In the genomic region with DNA sequence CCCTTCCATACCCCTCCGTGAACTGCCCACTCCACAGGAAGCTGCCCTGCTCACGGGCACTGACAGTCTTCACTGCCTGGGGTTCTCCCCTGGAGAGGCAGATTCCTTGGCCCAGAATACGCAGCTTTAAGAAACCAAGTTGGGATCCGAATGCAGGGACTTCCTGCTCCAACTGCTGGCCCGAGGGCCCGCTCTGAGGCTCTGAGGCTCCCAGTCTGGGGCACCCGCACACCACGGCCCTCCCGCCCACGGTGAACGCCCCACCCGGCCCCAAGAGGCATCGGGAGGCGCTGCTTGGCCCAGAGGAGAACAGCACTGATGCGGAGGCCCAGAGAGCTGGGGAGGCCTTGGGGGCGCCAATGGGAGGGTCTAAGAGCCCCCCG, we compare ENCODE assay signal across 13 cellular contexts. TPM values are rescaled to one million over a fixed set of nuclear protein-coding genes. Genes with fewer than 3 reads are reported as not detected.
DNase-seq lines count a peak whose midpoint lies in the region; ATAC-seq, FAIRE-seq and TF ChIP-seq lines count a peak whose summit lies in the region.
"Had no signal": no experiment of that assay in that cellular context is flagged by ENCODE, and none has a peak within 500 bp of the region (broad histone marks: within the 10 kb centered on the region; RNA-seq: fewer than 3 reads in every experiment).

No MANE protein-coding gene starts in this region.

- H3K36me3 Mint-ChIP-seq in mesothelial cell of epicardium: no peaks in the 10 kb centered on the region
- H3K36me3 Mint-ChIP-seq: activated naive CD8-positive, alpha-beta T cell treated with anti-CD3 and anti-CD28 coated beads, Interleukin-2, amount 10 ng/mL, durations not matched to agents 7 days and 5 days had no signal

- peaks cover 29% of the 10 kb centered on the region for H3K4me1 ChIP-seq in HUES6 (ENCODE audit: control insufficient read depth, insufficient read depth, low read length)
- peaks cover 27% of the 10 kb centered on the region for H3K4me1 ChIP-seq in endothelial cell of umbilical vein (ENCODE audit: control insufficient read depth, extremely low read depth, insufficient read depth, low read length)
- H3K4me1 ChIP-seq in testis: peaks cover 34% of the 10 kb centered on the region

- FAIRE-seq in endothelial cell of umbilical vein (lab: Jason Lieb, UNC): peak; percentile 55

- peaks cover 17% of the 10 kb centered on the region for H3K4me1 Mint-ChIP-seq in mesothelial cell of epicardium

- no peak for TF ChIP-seq POLR2A in endothelial cell of umbilical vein (IDR thresholded peaks at IDR 0.05; ENCODE audit: low read depth, low read length)
- no peak for TF ChIP-seq POLR2A in testis (IDR thresholded peaks at IDR 0.05)

- no peak for TF ChIP-seq CTCF in endothelial cell of umbilical vein (IDR thresholded peaks at IDR 0.05; ENCODE audit: extremely low read depth in 1 of 2, insufficient read depth in 1 of 2, low read depth in 1 of 2, low read length in 2 of 2)
- no peak for TF ChIP-seq CTCF in mesothelial cell of epicardium (IDR thresholded peaks at IDR 0.05; ENCODE audit: unreplicated experiment)
- no peak for TF ChIP-seq CTCF in testis (IDR thresholded peaks at IDR 0.05)

- no peaks in the 10 kb centered on the region for H3K79me2 ChIP-seq in endothelial cell of umbilical vein (ENCODE audit: control insufficient read depth, insufficient read depth, low read length)

- ATAC-seq in HG03442 (IDR thresholded peaks at IDR 0.05; ENCODE audit: unreplicated experiment): no peak
- ATAC-seq in HG03460 (IDR thresholded peaks at IDR 0.05; ENCODE audit: unreplicated experiment): no peak

- no peak overlapping the region for H3K4me3 Mint-ChIP-seq in mesothelial cell of epicardium
- H3K4me3 Mint-ChIP-seq: activated CD4-positive, alpha-beta memory T cell treated with anti-CD3 and anti-CD28 coated beads, Interleukin-2, amount 10 ng/mL, durations not matched to agents 7 days and 5 days; activated naive CD8-positive, alpha-beta T cell treated with anti-CD3 and anti-CD28 coated beads, Interleukin-2, amount 10 ng/mL, durations not matched to agents 7 days and 5 days had no signal

- CTCF ChIA-PET in endothelial cell of umbilical vein (lab: Charles Lee): interaction anchor here (0.8 to 2.9 kb wide), 6 partner anchors 13 to 60 kb away, joined by 3 to 21 read pairs (median 4); no protein-coding TSS in a partner anchor

- intact Hi-C loops in endothelial cell of umbilical vein (cut with micrococcal nuclease): loop anchor here (1.0 kb wide), 2 partner anchors 12 to 20 kb away; no protein-coding TSS in a partner anchor
- intact Hi-C loops in testis (cut with DNase I; ENCODE audit: low total_unique reads): no loop called here

- POLR2A ChIA-PET in endothelial cell of umbilical vein (lab: Charles Lee): interaction anchor here (0.8 kb wide), 1 partner anchor 26 kb away, joined by 4 read pairs; no protein-coding TSS in a partner anchor

- H3K27me3 ChIP-seq in HUES6 (ENCODE audit: control insufficient read depth, insufficient read depth, low read length) (peaks cover 7% of the 10 kb centered on the region), endothelial cell of umbilical vein (ENCODE audit: control insufficient read depth in 2 of 2, insufficient read depth in 2 of 2, low read length in 2 of 2) (no peaks in the 10 kb centered on the region), testis (no peaks in the 10 kb centered on the region)

- no peaks in the 10 kb centered on the region for H4K20me1 ChIP-seq in endothelial cell of umbilical vein (replicated peaks; ENCODE audit: control insufficient read depth, extremely low read depth, insufficient read depth, low read length)

- H3K36me3 ChIP-seq in HUES6 (ENCODE audit: control insufficient read depth, insufficient read depth, low read length): no peaks in the 10 kb centered on the region
- no peaks in the 10 kb centered on the region for H3K36me3 ChIP-seq in endothelial cell of umbilical vein (ENCODE audit: control insufficient read depth in 2 of 2, extremely low read depth in 1 of 2, insufficient read depth in 2 of 2, low read length in 2 of 2)
- H3K36me3 ChIP-seq in testis (ENCODE audit: low read depth, missing control alignments): no peaks in the 10 kb centered on the region
- H3K36me3 ChIP-seq: neutrophil had no signal

- H3K9ac ChIP-seq in HUES6 (ENCODE audit: low read length): no peak overlapping the region
- peak overlapping the region; percentile 73 for H3K9ac ChIP-seq in endothelial cell of umbilical vein (replicated peaks; ENCODE audit: extremely low read depth, insufficient read depth, low read length)

- H3K9me1 ChIP-seq in endothelial cell of umbilical vein (replicated peaks; ENCODE audit: control insufficient read depth, extremely low read depth, insufficient read depth, low read length): no peaks in the 10 kb centered on the region

- H3K27ac ChIP-seq in HUES6 (ENCODE audit: low read depth, low read length): no peak overlapping the region
- H3K27ac ChIP-seq in endothelial cell of umbilical vein (ENCODE audit: insufficient read depth, low read depth, low read length): peak overlapping the region; percentile 82
- H3K27ac ChIP-seq in testis: peak overlapping the region; percentile 68 to 87
- H3K27ac ChIP-seq: neutrophil had no signal

- H3K27ac Mint-ChIP-seq in mesothelial cell of epicardium: peak overlapping the region; percentile 71
- H3K27ac Mint-ChIP-seq: activated CD4-positive, alpha-beta memory T cell treated with anti-CD3 and anti-CD28 coated beads, Interleukin-2, amount 10 ng/mL, durations not matched to agents 7 days and 5 days; activated naive CD8-positive, alpha-beta T cell treated with anti-CD3 and anti-CD28 coated beads, Interleukin-2, amount 10 ng/mL, durations not matched to agents 7 days and 5 days had no signal

- H3K9me3 ChIP-seq in HUES6 (ENCODE audit: control insufficient read depth, insufficient read depth, low read depth, low read length): no peaks in the 10 kb centered on the region; the same call in 1 of the 2 replicates
- H3K9me3 ChIP-seq in endothelial cell of umbilical vein (replicated peaks; ENCODE audit: control insufficient read depth, insufficient read depth, low read length): no peaks in the 10 kb centered on the region
- no peaks in the 10 kb centered on the region for H3K9me3 ChIP-seq in testis
- H3K9me3 ChIP-seq: neutrophil had no signal

- peaks cover 4% of the 10 kb centered on the region for H3K27me3 Mint-ChIP-seq in mesothelial cell of epicardium (ENCODE audit: low read depth)

- 61 to 63% methylated on average over 10 to 17 of the region's 17 CpGs for WGBS in testis, 2 donors

- H3K4me2 ChIP-seq in endothelial cell of umbilical vein (ENCODE audit: insufficient read depth, low read length): no peak overlapping the region

- DNase-seq in endothelial cell of umbilical vein (ENCODE audit: low read depth, low spot score) (no peak), mesothelial cell of epicardium (ENCODE audit: low spot score in 2 of 2, unreplicated experiment in 2 of 2) (peak in 1 of 2 experiments; percentile 30), testis (peak; percentile 38), GM19240 (ENCODE audit: insufficient read length, low spot score) (no peak), OCI-M1 (lab: John Stamatoyannopoulos, UW) (no peak)
- DNase-seq: activated CD4-positive, alpha-beta memory T cell treated with anti-CD3 and anti-CD28 coated beads, Interleukin-2, amount 10 ng/mL, durations not matched to agents 7 days and 5 days; NCI-H1048; NCI-H748 treated with DMSO at 0.1 percent for 48 hours had no signal

- peaks cover 3% of the 10 kb centered on the region for H3K9me3 Mint-ChIP-seq in mesothelial cell of epicardium
- H3K9me3 Mint-ChIP-seq: activated CD4-positive, alpha-beta memory T cell treated with anti-CD3 and anti-CD28 coated beads, Interleukin-2, amount 10 ng/mL, durations not matched to agents 7 days and 5 days; activated naive CD8-positive, alpha-beta T cell treated with anti-CD3 and anti-CD28 coated beads, Interleukin-2, amount 10 ng/mL, durations not matched to agents 7 days and 5 days had no signal

- H3K4me3 ChIP-seq in HUES6 (ENCODE audit: low read depth, low read length) (0 out of 2 replicates have a peak overlapping the region, but pooled peaks have one; percentile 1), endothelial cell of umbilical vein (replicated peaks in 1 of 3; ENCODE audit: insufficient read depth in 1 of 3, low read depth in 1 of 3, low read length in 3 of 3) (no peak overlapping the region), testis (no peak overlapping the region)

- peak overlapping the region; percentile 92 for H2AFZ ChIP-seq in endothelial cell of umbilical vein (ENCODE audit: low read depth, low read length)

- dilution Hi-C loops in endothelial cell of umbilical vein (cut with MboI; ENCODE audit: extremely low pct_ligation_motif_present, low sequenced_read_pairs): no loop called here

- no TSS peak for BruUV-seq in endothelial cell of umbilical vein (replicated peaks; lab: Mats Ljungman, UMichigan)

TF ChIP-seq in endothelial cell of umbilical vein, 7 proteins besides CTCF, POLR2A, EP300 and RAD21:
- TF ChIP-seq FOS (IDR thresholded peaks at IDR 0.05; ENCODE audit: borderline replicate concordance, insufficient read depth, low read length) (no peak), POLR2AphosphoS5 (IDR thresholded peaks at IDR 0.05; ENCODE audit: insufficient read depth, low read depth, low read length) (no peak), MAX (IDR thresholded peaks at IDR 0.05; ENCODE audit: insufficient read depth, insufficient read length) (no peak), EZH2 (IDR thresholded peaks at IDR 0.05; ENCODE audit: borderline replicate concordance, low read depth, low read length, severe bottlenecking) (no peak), JUN (IDR thresholded peaks at IDR 0.05; ENCODE audit: borderline replicate concordance, insufficient read depth, insufficient read length, low read depth) (no peak), MYC (IDR thresholded peaks at IDR 0.05; ENCODE audit: low read depth, low read length) (no peak), GATA2 (IDR thresholded peaks at IDR 0.05; ENCODE audit: insufficient read depth, insufficient read length, low read depth, low read length) (no peak)
TF ChIP-seq in endothelial cell of umbilical vein: peak in this region for 0.

RNA-seq across cellular contexts. Expression of gene IGF2, which starts 42.3 kb away (rescaled TPM):
- total RNA-seq in endothelial cell of umbilical vein (21.0 and 34.1 TPM in 2 replicates), mesothelial cell of epicardium (3,009 to 3,275 TPM (median 3,171 TPM) in 3 replicates), testis (100 to 1,000 TPM in 1 of 2 donors, 10 to 100 TPM in 1; 69.8 to 104 TPM)
- polyA plus RNA-seq in endothelial cell of umbilical vein (4.3 and 5.7 TPM in 2 replicates), testis (ENCODE audit: insufficient read depth, low read depth, low replicate concordance) (52.3 TPM)
- polyA plus RNA-seq in endothelial cell of umbilical vein (2011; cell fraction: cytosol; rRNA removed): 4.0 and 5.9 TPM in 2 replicates
- polyA plus RNA-seq in endothelial cell of umbilical vein (2011; cell fraction: nucleus; rRNA removed): 1.2 and 1.4 TPM in 2 replicates
- polyA plus RNA-seq in endothelial cell of umbilical vein (2012): 10.6 and 78.9 TPM in 2 replicates
- polyA minus RNA-seq in endothelial cell of umbilical vein: 3.0 and 7.7 TPM in 2 replicates
- not detected for polyA minus RNA-seq in endothelial cell of umbilical vein (2011; cell fraction: cytosol; rRNA and poly(A)+ RNA removed)
- polyA minus RNA-seq in endothelial cell of umbilical vein (2011; cell fraction: nucleus; rRNA and poly(A)+ RNA removed): 0.38 and 1.0 TPM in 2 replicates
- total RNA-seq: activated naive CD8-positive, alpha-beta T cell treated with anti-CD3 and anti-CD28 coated beads, Interleukin-2, amount 10 ng/mL, durations not matched to agents 7 days and 5 days had no signal

Comparison
In these comparisons a context has a peak if more than half of its experiments do, and no peak if none do; other contexts are left out.
1. RNA of gene IGF2, which starts 42.3 kb away (total RNA-seq): 3,009 to 3,275 TPM in mesothelial cell of epicardium; 69.8 to 104 TPM in testis and 21.0 to 34.1 TPM in endothelial cell of umbilical vein; every median in the first group is over 10 times any median in the second.